In genomic region chrX:22527302-22527701, GRCh38 we compare ENCODE assay signal across 19 cellular contexts.
"Had no signal": no experiment of that assay in that cellular context is flagged by ENCODE, and none has a peak within 500 bp of the region (broad histone marks: within the 10 kb centered on the region; RNA-seq: fewer than 3 reads in every experiment).

No MANE protein-coding gene starts in this region.

- H3K4me1 ChIP-seq: adrenal gland, parathyroid adenoma, thyroid gland had no signal

- H3K4me3 Mint-ChIP-seq: activated CD4-positive, alpha-beta memory T cell treated with anti-CD3 and anti-CD28 coated beads, Interleukin-2, amount 10 ng/mL, durations not matched to agents 7 days and 5 days; activated naive CD4-positive, alpha-beta T cell treated with anti-CD3 and anti-CD28 coated beads, Interleukin-2, amount 50 U/mL, for 24 hours; activated T-cell treated with anti-CD3 and anti-CD28 coated beads, Interleukin-2, amount 50 U/mL, for 24 hours; endodermal cell; naive thymus-derived CD4-positive, alpha-beta T cell; stimulated activated effector memory CD8-positive, alpha-beta T cell treated with anti-CD3 and anti-CD28 coated beads, Interleukin-12 subunit alpha, Interleukin-12 subunit beta, amount 100 ng/mL, for 72 hours had no signal

- H3K4me3 ChIP-seq: adrenal gland, cardiac muscle cell, dorsolateral prefrontal cortex, mucosa of descending colon, thyroid gland had no signal

- DNase-seq: activated CD4-positive, alpha-beta memory T cell treated with anti-CD3 and anti-CD28 coated beads, Interleukin-2, amount 10 ng/mL, durations not matched to agents 7 days and 5 days; activated CD4-positive, alpha-beta T cell treated with anti-CD3 and anti-CD28 coated beads for 4 hours; activated effector memory CD4-positive, alpha-beta T cell treated with Interleukin-2 at 50 U/mL for 16 hours; activated T-cell treated with anti-CD3 and anti-CD28 coated beads, Interleukin-2, amount 50 U/mL, for 24 hours; adrenal gland; dorsolateral prefrontal cortex; endodermal cell; erythroblast; islet precursor cell; mucosa of descending colon; naive thymus-derived CD4-positive, alpha-beta T cell; stimulated activated CD4-positive, alpha-beta T cell treated with anti-CD3 and anti-CD28 coated beads, Interleukin-12 subunit alpha, Interleukin-12 subunit beta, amount 100 ng/mL, for 4 hours; stimulated activated CD4-positive, alpha-beta T cell treated with anti-CD3 and anti-CD28 coated beads, Interleukin-2, amount 100 ng/mL, for 24 hours; thyroid gland had no signal

- H3K4me1 Mint-ChIP-seq: activated CD4-positive, alpha-beta memory T cell treated with anti-CD3 and anti-CD28 coated beads, Interleukin-2, amount 10 ng/mL, durations not matched to agents 7 days and 5 days; activated naive CD4-positive, alpha-beta T cell treated with anti-CD3 and anti-CD28 coated beads, Interleukin-2, amount 50 U/mL, for 24 hours; endodermal cell; naive thymus-derived CD4-positive, alpha-beta T cell; stimulated activated effector memory CD8-positive, alpha-beta T cell treated with anti-CD3 and anti-CD28 coated beads, Interleukin-12 subunit alpha, Interleukin-12 subunit beta, amount 100 ng/mL, for 72 hours had no signal

- H3K9me3 ChIP-seq: adrenal gland, mucosa of descending colon, thyroid gland had no signal

- H3K27ac Mint-ChIP-seq: activated CD4-positive, alpha-beta memory T cell treated with anti-CD3 and anti-CD28 coated beads, Interleukin-2, amount 10 ng/mL, durations not matched to agents 7 days and 5 days; activated naive CD4-positive, alpha-beta T cell treated with anti-CD3 and anti-CD28 coated beads, Interleukin-2, amount 50 U/mL, for 24 hours; activated T-cell treated with anti-CD3 and anti-CD28 coated beads, Interleukin-2, amount 50 U/mL, for 24 hours; endodermal cell; stimulated activated effector memory CD8-positive, alpha-beta T cell treated with anti-CD3 and anti-CD28 coated beads, Interleukin-12 subunit alpha, Interleukin-12 subunit beta, amount 100 ng/mL, for 72 hours had no signal

- H3K27me3 ChIP-seq: cardiac muscle cell, thyroid gland had no signal

- H3K79me2 ChIP-seq: parathyroid adenoma had no signal

- H2AFZ ChIP-seq: parathyroid adenoma had no signal

- H3K27ac ChIP-seq: adrenal gland, cardiac muscle cell, dorsolateral prefrontal cortex, parathyroid adenoma, thyroid gland had no signal

- ATAC-seq: left lobe of liver; mucosa of descending colon; naive thymus-derived CD4-positive, alpha-beta T cell; stimulated activated effector memory CD8-positive, alpha-beta T cell treated with anti-CD3 and anti-CD28 coated beads, Interleukin-12 subunit alpha, Interleukin-12 subunit beta, amount 100 ng/mL, for 72 hours had no signal

- H3K27me3 Mint-ChIP-seq: activated CD4-positive, alpha-beta memory T cell treated with anti-CD3 and anti-CD28 coated beads, Interleukin-2, amount 10 ng/mL, durations not matched to agents 7 days and 5 days; activated naive CD4-positive, alpha-beta T cell treated with anti-CD3 and anti-CD28 coated beads, Interleukin-2, amount 50 U/mL, for 24 hours; naive thymus-derived CD4-positive, alpha-beta T cell had no signal

- H3K36me3 ChIP-seq: adrenal gland, cardiac muscle cell, thyroid gland had no signal

- H3K36me3 Mint-ChIP-seq: activated naive CD4-positive, alpha-beta T cell treated with anti-CD3 and anti-CD28 coated beads, Interleukin-2, amount 50 U/mL, for 24 hours; stimulated activated effector memory CD8-positive, alpha-beta T cell treated with anti-CD3 and anti-CD28 coated beads, Interleukin-12 subunit alpha, Interleukin-12 subunit beta, amount 100 ng/mL, for 72 hours had no signal

- H3K9ac ChIP-seq: parathyroid adenoma had no signal

- H3K9me3 Mint-ChIP-seq: activated CD4-positive, alpha-beta memory T cell treated with anti-CD3 and anti-CD28 coated beads, Interleukin-2, amount 10 ng/mL, durations not matched to agents 7 days and 5 days; activated naive CD4-positive, alpha-beta T cell treated with anti-CD3 and anti-CD28 coated beads, Interleukin-2, amount 50 U/mL, for 24 hours had no signal
